Comparison of ENCODE assay signal across 14 cellular contexts in the genomic region with DNA sequence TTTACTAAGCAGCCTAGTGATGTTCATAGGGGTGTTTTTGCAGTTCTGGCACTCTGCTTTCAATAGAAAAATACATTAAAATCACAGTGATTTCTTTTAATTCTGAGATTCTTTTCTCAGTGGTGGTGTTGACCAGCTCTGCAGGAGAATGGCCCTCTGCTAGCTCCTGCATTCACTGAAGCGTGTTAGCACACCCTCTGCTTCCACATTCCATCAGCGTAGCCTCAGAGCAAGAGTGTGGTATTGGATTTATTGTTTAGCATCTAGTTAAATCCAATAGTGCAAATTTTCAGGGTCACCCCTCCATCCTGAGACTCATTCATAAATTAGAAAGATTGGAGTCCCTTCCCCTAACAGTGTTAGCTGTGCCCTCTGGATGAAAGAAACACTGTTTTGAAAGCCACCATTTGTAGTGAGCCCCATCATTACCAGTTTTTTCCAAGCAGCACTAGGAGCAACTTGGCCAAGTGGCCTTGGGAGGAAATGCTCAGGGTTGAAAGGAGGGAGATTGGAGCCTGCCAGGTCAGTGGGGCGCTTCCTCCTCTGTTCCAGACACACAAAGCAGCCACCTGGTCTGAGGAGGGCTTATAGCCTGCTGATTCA. TPM values are rescaled to one million over a fixed set of nuclear protein-coding genes. Genes with fewer than 3 reads are reported as not detected.
DNase-seq lines count a peak whose midpoint lies in the region; ATAC-seq and TF ChIP-seq lines count a peak whose summit lies in the region.
"Had no signal": no experiment of that assay in that cellular context is flagged by ENCODE, and none has a peak within 500 bp of the region (broad histone marks: within the 10 kb centered on the region; RNA-seq: fewer than 3 reads in every experiment).

No MANE protein-coding gene starts in this region.

- H3K27me3 ChIP-seq in AG04450 (ENCODE audit: control insufficient read depth, insufficient read depth, low read length) (no peaks in the 10 kb centered on the region), WERI-Rb-1 (ENCODE audit: insufficient read depth, low read depth, severe bottlenecking) (no peaks in the 10 kb centered on the region), right cardiac atrium (ENCODE audit: control insufficient read depth, insufficient read depth) (no peaks in the 10 kb centered on the region)
- H3K27me3 ChIP-seq: MG63, tibial nerve had no signal

- H3K27me3 Mint-ChIP-seq in osteocyte (ENCODE audit: unreplicated experiment) = no peaks in the 10 kb centered on the region

- H3K4me3 ChIP-seq in AG04450 (ENCODE audit: low read depth, low read length) (no peak overlapping the region), WERI-Rb-1 (ENCODE audit: low read depth, low read length) (no peak overlapping the region), right cardiac atrium (ENCODE audit: low read length) (no peak overlapping the region)
- H3K4me3 ChIP-seq: MG63, skin epidermis, tibial nerve had no signal

- TF ChIP-seq CTCF in AG04450 (IDR thresholded peaks at IDR 0.05; ENCODE audit: low read depth, low read length) = no peak
- TF ChIP-seq CTCF in WERI-Rb-1 (IDR thresholded peaks at IDR 0.05; ENCODE audit: low read depth, low read length) = no peak
- TF ChIP-seq CTCF in osteocyte (IDR thresholded peaks at IDR 0.05) = no peak

- H3K36me3 ChIP-seq in WERI-Rb-1 = peaks cover 12% of the 10 kb centered on the region; the same call in 1 of the 2 replicates

- ATAC-seq in right cardiac atrium = no peak
- ATAC-seq in GM21825 (IDR thresholded peaks at IDR 0.05; ENCODE audit: unreplicated experiment) = no peak
- ATAC-seq: activated CD8-positive, alpha-beta T cell treated with anti-CD3 and anti-CD28 coated beads, Interleukin-2, amount 10 ng/mL, durations not matched to agents 7 days and 5 days; PC-3 had no signal

- WGBS in right cardiac atrium = 76% methylated on average over 3 of the region's 3 CpGs

- H3K9me3 ChIP-seq in AG04450 (ENCODE audit: control insufficient read depth, insufficient read depth, low read length) = no peaks in the 10 kb centered on the region
- no peaks in the 10 kb centered on the region for H3K9me3 ChIP-seq in WERI-Rb-1 (ENCODE audit: severe bottlenecking)
- no peaks in the 10 kb centered on the region for H3K9me3 ChIP-seq in right cardiac atrium (ENCODE audit: control insufficient read depth, low read length)
- H3K9me3 ChIP-seq: MG63, tibial nerve had no signal

- intact Hi-C loops in right cardiac atrium (cut with DNase I) = no loop called here

- no peaks in the 10 kb centered on the region for H3K9me3 Mint-ChIP-seq in osteocyte (ENCODE audit: unreplicated experiment)

- H3K27ac ChIP-seq in AG04450 (ENCODE audit: low read depth, low read length) (peak overlapping the region; percentile 47), WERI-Rb-1 (peak overlapping the region; percentile 75), right cardiac atrium (ENCODE audit: low read length) (peak overlapping the region; percentile 53)

- CTCF ChIA-PET in AG04450 (lab: Charles Lee) = no interaction called here

- H3K4me3 Mint-ChIP-seq in osteocyte (ENCODE audit: unreplicated experiment) = no peak overlapping the region
- H3K4me3 Mint-ChIP-seq: activated CD8-positive, alpha-beta T cell treated with anti-CD3 and anti-CD28 coated beads, Interleukin-2, amount 10 ng/mL, durations not matched to agents 7 days and 5 days had no signal

- POLR2A ChIA-PET in AG04450 (lab: Yijun Ruan, JAX) = no interaction called here

- H3K4me1 ChIP-seq in right cardiac atrium (ENCODE audit: control insufficient read depth, insufficient read depth, low read length) = peaks cover 16% of the 10 kb centered on the region

- DNase-seq in AG04450 (ENCODE audit: low read depth, low spot score) (no peak), WERI-Rb-1 (no peak), right cardiac atrium (no peak), osteocyte (ENCODE audit: extremely low spot score, unreplicated experiment) (no peak), islet precursor cell (no peak), NCI-H2107 (lab: John Stamatoyannopoulos, UW) (no peak)
- DNase-seq in activated CD4-positive, CD25-positive, alpha-beta regulatory T cell (lab: John Stamatoyannopoulos, UW) = no peak
- DNase-seq: activated CD8-positive, alpha-beta T cell treated with anti-CD3 and anti-CD28 coated beads, Interleukin-2, amount 10 ng/mL, durations not matched to agents 7 days and 5 days; activated gamma-delta T cell treated with Interleukin-2 at 50 U/mL for 16 hours; MG63; PC-3 had no signal

- peaks cover 20% of the 10 kb centered on the region for H3K4me1 Mint-ChIP-seq in osteocyte (ENCODE audit: unreplicated experiment)

- peak overlapping the region; percentile 18 for H3K27ac Mint-ChIP-seq in osteocyte (ENCODE audit: unreplicated experiment)
- H3K27ac Mint-ChIP-seq: activated CD8-positive, alpha-beta T cell treated with anti-CD3 and anti-CD28 coated beads, Interleukin-2, amount 10 ng/mL, durations not matched to agents 7 days and 5 days had no signal

- peaks cover 15% of the 10 kb centered on the region for H3K36me3 Mint-ChIP-seq in osteocyte (ENCODE audit: unreplicated experiment)

RNA-seq across cellular contexts. Expression of gene B9D1, which starts 45.7 kb away (rescaled TPM):
- polyA plus RNA-seq in AG04450 (2011; rRNA removed) (35.2 and 45.8 TPM in 2 replicates), right cardiac atrium (20.9 TPM)
- 29.7 and 36.6 TPM in 2 replicates for polyA minus RNA-seq in AG04450 (2011; rRNA and poly(A)+ RNA removed)
- total RNA-seq in right cardiac atrium (10 to 100 TPM in 3 of 4 donors, 1 to 10 TPM in 1; 9.8 to 14.6 (median 12.1) TPM), osteocyte (15.8 and 16.5 TPM in 2 replicates)
